1 cellular context compared by ENCODE assay signal in the genomic region with DNA sequence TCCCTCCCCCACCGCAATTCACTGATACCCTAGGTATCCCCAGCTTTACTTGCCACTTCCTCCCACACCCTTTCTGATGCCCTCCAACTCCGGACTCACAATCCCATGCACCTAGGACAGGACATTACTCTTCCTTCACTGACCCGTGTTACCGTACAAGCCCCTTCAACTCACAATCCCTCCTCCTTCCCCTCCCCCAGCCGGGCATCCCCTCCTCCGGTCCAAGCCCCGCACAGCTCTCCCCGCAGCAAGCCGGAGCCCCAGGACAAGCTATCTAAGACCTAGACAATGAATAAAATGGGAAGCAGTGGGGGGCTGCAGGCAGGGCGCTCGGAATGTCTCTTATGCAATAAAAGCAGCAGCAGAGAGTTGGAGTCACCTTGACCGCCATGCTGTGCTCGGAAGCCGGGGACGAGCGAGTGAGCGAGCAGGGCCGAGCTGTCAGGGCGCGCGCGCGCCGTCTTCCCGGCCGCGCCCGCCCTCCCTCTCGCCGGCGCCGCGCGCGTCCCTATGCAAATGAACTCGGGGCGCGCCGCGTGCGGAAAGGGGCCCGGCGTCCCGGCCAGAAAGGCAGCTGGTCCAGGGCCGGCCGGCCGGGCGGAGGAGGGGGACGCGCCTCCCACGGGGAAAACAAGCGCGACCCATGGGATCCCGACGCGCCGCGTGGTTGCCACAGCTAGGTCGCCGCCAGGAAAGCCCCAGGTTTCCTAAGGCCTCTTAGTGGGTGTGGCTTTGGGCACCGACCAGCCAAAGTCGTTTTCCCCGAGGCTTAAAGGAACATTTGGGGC.
TF ChIP-seq lines count a peak whose summit lies in the region.

SLC25A12 (minus strand) TSS at position 421 of the 788 bp plus-strand sequence; CDS start at position 391, 30 bp downstream.

TF ChIP-seq in HEK293, 187 proteins besides CTCF, POLR2A, EP300 and RAD21 (continued from another document):
- TF ChIP-seq ZNF513 (tag by site-specific recombination; IDR thresholded peaks at IDR 0.05) (no peak), YY1 (tag by site-specific recombination; IDR thresholded peaks at IDR 0.05) (0 out of 2 replicates have a peak, but pooled peaks have one; percentile 40), ZNF112 (tag by site-specific recombination; IDR thresholded peaks at IDR 0.05) (no peak), PBX3 (CRISPR knock-in tag; IDR thresholded peaks at IDR 0.05) (no peak), ZNF423 (tag by site-specific recombination; IDR thresholded peaks at IDR 0.05) (peak; percentile 50; the same call in 1 of the 2 replicates), SP7 (tag by site-specific recombination; IDR thresholded peaks at IDR 0.05) (peak; percentile 83), ZNF843 (tag by site-specific recombination; IDR thresholded peaks at IDR 0.05) (no peak), ZNF624 (tag by site-specific recombination; IDR thresholded peaks at IDR 0.05) (0 out of 2 replicates have a peak, but pooled peaks have one; percentile 22), ZNF24 (tag by site-specific recombination; IDR thresholded peaks at IDR 0.05) (peak; percentile 36; the same call in 1 of the 2 replicates), IKZF3 (tag by site-specific recombination; IDR thresholded peaks at IDR 0.05) (peak; percentile 71), TRIM28 (IDR thresholded peaks at IDR 0.05; ENCODE audit: borderline replicate concordance, low read length) (0 out of 2 replicates have a peak, but pooled peaks have one; percentile 38), ZNF530 (tag by site-specific recombination; IDR thresholded peaks at IDR 0.05; ENCODE audit: low read depth) (no peak), ZNF623 (tag by site-specific recombination; IDR thresholded peaks at IDR 0.05) (no peak), ZNF48 (tag by site-specific recombination; IDR thresholded peaks at IDR 0.05) (no peak), ZNF777 (tag by site-specific recombination; IDR thresholded peaks at IDR 0.05; ENCODE audit: borderline replicate concordance) (no peak)
